1 cellular context compared by ENCODE assay signal in genomic region chr1:115782571-115783281, GRCh38.
TF ChIP-seq lines count a peak whose summit lies in the region.

No MANE protein-coding gene starts in this region.

TF ChIP-seq in SK-N-SH treated with all-trans-retinoic acid at 6 μM for 48 hours, 23 proteins besides CTCF, POLR2A, EP300 and RAD21 (continued from another document):
- TF ChIP-seq PATZ1 (CRISPR knock-in tag; IDR thresholded peaks at IDR 0.05; ENCODE audit: borderline replicate concordance) (no peak), CSDC2 (CRISPR knock-in tag; IDR thresholded peaks at IDR 0.05) (no peak), ZFP30 (CRISPR knock-in tag; IDR thresholded peaks at IDR 0.05) (no peak), BACH2 (CRISPR knock-in tag; IDR thresholded peaks at IDR 0.05; ENCODE audit: borderline replicate concordance) (no peak), ZNF565 (CRISPR knock-in tag; conservative IDR thresholded peaks at IDR 0.05; ENCODE audit: low read depth) (no peak), ZC3H10 (CRISPR knock-in tag; IDR thresholded peaks at IDR 0.05) (no peak), GLIS3 (CRISPR knock-in tag; IDR thresholded peaks at IDR 0.05) (no peak), OSR1 (CRISPR knock-in tag; IDR thresholded peaks at IDR 0.05) (no peak), TSHZ2 (CRISPR knock-in tag; IDR thresholded peaks at IDR 0.05) (no peak), POU6F1 (CRISPR knock-in tag; IDR thresholded peaks at IDR 0.05; ENCODE audit: borderline replicate concordance, low read depth) (no peak), CREB5 (CRISPR knock-in tag; IDR thresholded peaks at IDR 0.05; ENCODE audit: low read depth) (no peak), ZNF70 (CRISPR knock-in tag; IDR thresholded peaks at IDR 0.05) (no peak), PPARA (CRISPR knock-in tag; IDR thresholded peaks at IDR 0.05; ENCODE audit: borderline replicate concordance) (no peak), TCF4 (CRISPR knock-in tag; IDR thresholded peaks at IDR 0.05; ENCODE audit: borderline replicate concordance) (no peak), ZFP3 (CRISPR knock-in tag; IDR thresholded peaks at IDR 0.05) (no peak), RARB (CRISPR knock-in tag; IDR thresholded peaks at IDR 0.05) (no peak)
